ENCODE assay signal across 9 cellular contexts in genomic region chr5:73901455-73901854, GRCh38.
A peak's percentile ranks its signal among the peaks of the same experiment; 100 is the strongest.
DNase-seq lines count a peak whose midpoint lies in the region; ATAC-seq and TF ChIP-seq lines count a peak whose summit lies in the region.
"Had no signal": no experiment of that assay in that cellular context is flagged by ENCODE, and none has a peak within 500 bp of the region (broad histone marks: within the 10 kb centered on the region; RNA-seq: fewer than 3 reads in every experiment).

No MANE protein-coding gene starts in this region.

- intact Hi-C loops in A673 (cut with micrococcal nuclease; ENCODE audit: unreplicated experiment), result loop anchor here (2.0 to 10.0 kb wide), 3 partner anchors 311 to 1363 kb away; no protein-coding TSS in a partner anchor
- intact Hi-C loops in testis (cut with DNase I; ENCODE audit: low total_unique reads), result loop anchor here (5.0 kb wide), 1 partner anchor 741 kb away; the partner anchor contains the start of gene ENC1

- H3K27ac ChIP-seq in A673 (ENCODE audit: low read depth, low read length, poor library complexity, severe bottlenecking) (no peak overlapping the region), testis (no peak overlapping the region)

- no peak overlapping the region for H3K4me3 ChIP-seq in A673 (ENCODE audit: low read depth, low read length, poor library complexity, severe bottlenecking)
- H3K4me3 ChIP-seq in testis, result no peak overlapping the region

- CTCF ChIA-PET in A673 (lab: Charles Lee), result interaction anchor here (0.6 kb wide), 2 partner anchors 388 to 811 kb away, joined by 3 read pairs; no protein-coding TSS in a partner anchor

- no peaks in the 10 kb centered on the region for H3K9me3 Mint-ChIP-seq in HFFc6

- H3K36me3 ChIP-seq in A673 (ENCODE audit: insufficient read depth, low read length, poor library complexity, severe bottlenecking) (no peaks in the 10 kb centered on the region), testis (ENCODE audit: low read depth, missing control alignments) (no peaks in the 10 kb centered on the region)

- POLR2A ChIA-PET in A673 (lab: Charles Lee; ENCODE audit: low non-redundant PET), result no interaction called here

- H3K4me1 Mint-ChIP-seq in HFFc6 (ENCODE audit: low read depth), result peaks cover 18% of the 10 kb centered on the region; the same call in 1 of the 2 replicates

- DNase-seq in A673 (ENCODE audit: low spot score) (no peak), HFFc6 (no peak), SW480 (ENCODE audit: low spot score) (peak; percentile 33), kidney glomerular epithelial cell (lab: John Stamatoyannopoulos, UW) (peak; percentile 12), KBM-7 (no peak), testis (no peak)
- DNase-seq: activated gamma-delta T cell had no signal

- TF ChIP-seq POLR2A in testis (IDR thresholded peaks at IDR 0.05), result no peak

- ATAC-seq in GM21447 (IDR thresholded peaks at IDR 0.05; ENCODE audit: unreplicated experiment) (no peak), GM21529 (IDR thresholded peaks at IDR 0.05; ENCODE audit: unreplicated experiment) (no peak)

- WGBS in testis, 2 donors, result 69 to 73% methylated on average over 4 of the region's 4 CpGs

- in situ Hi-C loops in KBM-7 (cut with MboI; ENCODE audit: low pct_unique_long_range_greater_than_20kb, low sequenced_read_pairs), result loop anchor here (10.0 kb wide), 1 partner anchor 743 kb away; the partner anchor contains the start of gene ENC1

- peak overlapping the region; percentile 19; the same call in 1 of the 2 replicates for H3K4me3 Mint-ChIP-seq in HFFc6

- H3K9me3 ChIP-seq in A673 (ENCODE audit: low read depth, low read length, poor library complexity, severe bottlenecking), result no peaks in the 10 kb centered on the region
- H3K9me3 ChIP-seq in testis, result no peaks in the 10 kb centered on the region

- peak overlapping the region; percentile 32; the same call in 1 of the 2 replicates for H3K27ac Mint-ChIP-seq in HFFc6

- H3K36me3 Mint-ChIP-seq in HFFc6 (ENCODE audit: low read depth), result peaks cover 8% of the 10 kb centered on the region

- TF ChIP-seq CTCF in A673 (conservative IDR thresholded peaks at IDR 0.05; ENCODE audit: low read depth, low read length) (0 out of 2 replicates have a peak, but pooled peaks have one; percentile 16), HFFc6 (IDR thresholded peaks at IDR 0.05) (peak; percentile 51), testis (IDR thresholded peaks at IDR 0.05) (no peak)

- H3K27me3 Mint-ChIP-seq in HFFc6 (ENCODE audit: insufficient read depth), result no peaks in the 10 kb centered on the region; the same call in 1 of the 2 replicates

- H3K27me3 ChIP-seq in A673 (replicated peaks; ENCODE audit: insufficient read depth, low read depth, low read length, poor library complexity), result peaks cover 96% of the 10 kb centered on the region
- H3K27me3 ChIP-seq in testis, result no peaks in the 10 kb centered on the region

- no peaks in the 10 kb centered on the region for H3K4me1 ChIP-seq in A673 (ENCODE audit: insufficient read depth, low read length, poor library complexity, severe bottlenecking)
- no peaks in the 10 kb centered on the region for H3K4me1 ChIP-seq in testis

- BruUV-seq in A673 (replicated peaks; lab: Mats Ljungman, UMichigan), result no TSS peak

Comparison
In these comparisons a context has a peak if more than half of its experiments do, and no peak if none do; other contexts are left out.
1. DNase-seq: peak in SW480 (single experiment) and kidney glomerular epithelial cell (single experiment); none in A673 (single experiment), HFFc6 (single experiment), KBM-7 (single experiment) and testis (single experiment).
2. CTCF ChIP-seq: peak in A673 (single experiment) and HFFc6 (single experiment); none in testis (0 of 3).